ENCODE assay signal across 7 cellular contexts in the genomic region with DNA sequence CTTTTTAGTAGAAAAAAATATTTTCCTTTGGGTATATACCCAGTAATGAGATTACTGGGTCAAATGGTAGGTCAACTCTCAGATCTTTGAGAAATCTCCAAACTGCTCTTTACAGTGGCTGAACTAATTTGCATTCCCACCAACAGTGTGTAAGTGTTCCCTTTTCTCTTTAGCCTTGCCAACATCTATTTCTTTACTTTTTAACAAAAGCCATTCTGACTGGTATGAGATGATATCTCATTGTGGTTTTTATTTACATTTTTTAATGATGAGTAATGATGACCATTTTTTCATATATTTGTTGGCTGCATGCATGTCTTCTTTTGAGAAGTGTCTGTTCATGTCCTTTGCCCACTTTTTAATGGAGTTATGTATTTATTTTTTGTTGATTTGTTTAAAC.
DNase-seq lines count a peak whose midpoint lies in the region; FAIRE-seq and TF ChIP-seq lines count a peak whose summit lies in the region.
"Not testable (repeated sequence)": the region's sequence is repeated elsewhere in the genome, so short reads cannot be mapped to it uniquely, and the experiment has no call there.

No MANE protein-coding gene starts in this region.

- H3K4me3 ChIP-seq in choroid plexus epithelial cell (ENCODE audit: low read depth, low read length); fibroblast of pulmonary artery (replicated peaks; ENCODE audit: low read depth, low read length): not testable (repeated sequence)

- not testable (repeated sequence) for FAIRE-seq in RCC 7860 (lab: Jason Lieb, UNC)

- DNase-seq in DMS53 treated with DMSO at 0.1 percent for 48 hours (lab: John Stamatoyannopoulos, UW; ENCODE audit: unreplicated experiment) (peak; percentile 3), HS-27A (ENCODE audit: low read depth) (peak; percentile 9), RCC 7860 (ENCODE audit: low spot score) (peak; percentile 17), amniotic epithelial cell (ENCODE audit: low read depth) (peak; percentile 55), choroid plexus epithelial cell (ENCODE audit: low read depth) (peak; percentile 45), fibroblast of pulmonary artery (ENCODE audit: low read depth) (peak; percentile 49), kidney tubule cell (ENCODE audit: low spot score) (peak; percentile 37)

- TF ChIP-seq CTCF in choroid plexus epithelial cell (conservative IDR thresholded peaks at IDR 0.05; ENCODE audit: low read depth, low read length); fibroblast of pulmonary artery (IDR thresholded peaks at IDR 0.05; ENCODE audit: low read length, missing control alignments): not testable (repeated sequence)

Comparison
In these comparisons a context has a peak if more than half of its experiments do, and no peak if none do; other contexts are left out.
1. DNase-seq: peak in every context shown above with its lines; median percentile 55 in amniotic epithelial cell; 49 in fibroblast of pulmonary artery; 45 in choroid plexus epithelial cell; 37 in kidney tubule cell; 17 in RCC 7860; 9 in HS-27A; 3 in DMS53 treated with DMSO at 0.1 percent for 48 hours.